ENCODE assay signal across 1 cellular context in genomic region chr17:63945851-63946439, GRCh38.
TF ChIP-seq lines count a peak whose summit lies in the region.

No MANE protein-coding gene starts in this region.

TF ChIP-seq in H1, 55 proteins besides CTCF, POLR2A, EP300 and RAD21:
- TF ChIP-seq BRCA1 (IDR thresholded peaks at IDR 0.05; ENCODE audit: low read depth, low read length) (no peak), E2F6 (IDR thresholded peaks at IDR 0.05) (no peak), SUZ12 (IDR thresholded peaks at IDR 0.05; ENCODE audit: low read length) (no peak), SIN3A (conservative IDR thresholded peaks at IDR 0.05 in 1 of 2, IDR thresholded peaks at IDR 0.05 in 1 of 2; ENCODE audit: low read depth in 1 of 2, low read length in 2 of 2) (no peak), CHD2 (IDR thresholded peaks at IDR 0.05; ENCODE audit: low read length) (no peak), TAF1 (IDR thresholded peaks at IDR 0.05; ENCODE audit: low read depth, low read length) (no peak), KDM4A (IDR thresholded peaks at IDR 0.05; ENCODE audit: low read depth, low read length, severe bottlenecking) (no peak), ATF3 (IDR thresholded peaks at IDR 0.05; ENCODE audit: insufficient read depth, low read depth, low read length) (no peak), PHF8 (conservative IDR thresholded peaks at IDR 0.05; ENCODE audit: low read depth, low read length) (no peak), EGR1 (IDR thresholded peaks at IDR 0.05; ENCODE audit: borderline replicate concordance, low read depth, low read length) (no peak), MAX (IDR thresholded peaks at IDR 0.05) (no peak), EZH2 (IDR thresholded peaks at IDR 0.05; ENCODE audit: low read depth, low read length, severe bottlenecking) (no peak), TEAD4 (IDR thresholded peaks at IDR 0.05; ENCODE audit: low read depth, low read length) (no peak), JUND (IDR thresholded peaks at IDR 0.05; ENCODE audit: low read length) (no peak), RFX5 (IDR thresholded peaks at IDR 0.05; ENCODE audit: borderline replicate concordance, low read depth, low read length) (no peak)
